ENCODE assay signal across 35 cellular contexts in genomic region chr6:6227896-6228295, GRCh38.
"Had no signal": no experiment of that assay in that cellular context is flagged by ENCODE, and none has a peak within 500 bp of the region (broad histone marks: within the 10 kb centered on the region; RNA-seq: fewer than 3 reads in every experiment).

No MANE protein-coding gene starts in this region.

- H3K4me3 ChIP-seq: MG63 had no signal

- H3K27ac ChIP-seq: KMS-11 had no signal

- H3K4me2 ChIP-seq: KMS-11 had no signal

- H3K9me3 ChIP-seq: MG63 had no signal

- H3K27me3 ChIP-seq: MG63 had no signal

- H3K9ac ChIP-seq: KMS-11 had no signal

- H3K36me3 ChIP-seq: MG63 had no signal

- DNase-seq: Karpas-422, Kasumi-1, MG63, MM.1S, MV-4-11, NCI-H1048, NCI-H1092, NCI-H1092 treated with DMSO at 0.1 percent for 48 hours, NCI-H1105, NCI-H1105 treated with DMSO at 0.1 percent for 48 hours, NCI-H1417, NCI-H1417 treated with DMSO at 0.1 percent for 48 hours, NCI-H1436, NCI-H1436 treated with DMSO at 0.1 percent for 48 hours, NCI-H146, NCI-H1694, NCI-H1694 treated with DMSO at 0.1 percent for 48 hours, NCI-H187, NCI-H187 treated with DMSO at 0.1 percent for 48 hours, NCI-H1930, NCI-H2029, NCI-H2029 treated with DMSO at 0.1 percent for 48 hours, NCI-H2081, NCI-H2081 treated with DMSO at 0.1 percent for 48 hours, NCI-H2107, NCI-H2171, NCI-H2171 treated with DMSO at 0.1 percent for 48 hours, NCI-H2227 treated with DMSO at 0.1 percent for 48 hours, NCI-H226, NCI-H345, NCI-H446, NCI-H446 treated with DMSO at 0.1 percent for 48 hours, NCI-H510A, NCI-H510A treated with DMSO at 0.1 percent for 48 hours had no signal
